Comparison of ENCODE assay signal across 19 cellular contexts in the genomic region with DNA sequence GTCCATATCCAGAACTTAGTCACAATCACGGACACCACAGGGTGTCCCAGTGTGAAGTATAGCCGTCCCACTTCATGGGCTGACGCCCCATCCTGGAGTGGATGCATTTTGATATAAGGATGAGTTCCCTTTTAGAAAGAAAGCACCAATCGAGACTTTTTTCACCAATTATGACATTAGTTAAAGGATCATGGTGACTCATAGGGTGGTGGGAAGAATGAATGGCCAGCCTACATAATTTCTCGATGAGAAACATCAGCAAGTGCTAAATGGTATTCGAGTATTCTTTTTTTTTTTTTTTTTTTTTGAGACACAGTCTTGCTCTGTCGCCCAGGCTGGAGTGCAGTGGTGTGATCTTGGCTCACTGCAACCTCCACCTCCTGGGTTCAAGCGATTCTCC. TPM values are rescaled to one million over a fixed set of nuclear protein-coding genes. Genes with fewer than 3 reads are reported as not detected.
DNase-seq lines count a peak whose midpoint lies in the region; ATAC-seq, FAIRE-seq and TF ChIP-seq lines count a peak whose summit lies in the region.
"Had no signal": no experiment of that assay in that cellular context is flagged by ENCODE, and none has a peak within 500 bp of the region (broad histone marks: within the 10 kb centered on the region; RNA-seq: fewer than 3 reads in every experiment).

No MANE protein-coding gene starts in this region.

- TF ChIP-seq CTCF in fibroblast of villous mesenchyme (IDR thresholded peaks at IDR 0.05; ENCODE audit: insufficient read depth, low read depth, low read length) = no peak

- DNase-seq in A172 (ENCODE audit: low spot score) = peak; percentile 67
- DNase-seq in H54 (ENCODE audit: insufficient read length, low spot score) = peak; percentile 29
- peak; percentile 27 for DNase-seq in amniotic epithelial cell (ENCODE audit: low read depth)
- DNase-seq in fibroblast of villous mesenchyme (ENCODE audit: low read depth) = peak; percentile 28
- DNase-seq in Right ventricle myocardium inferior (ENCODE audit: missing footprints) = no peak
- no peak for DNase-seq in HT-29 (ENCODE audit: low spot score)
- no peak for DNase-seq in activated gamma-delta T cell treated with Interleukin-2 at 50 U/mL for 16 hours
- no peak for DNase-seq in OCI-M1 (lab: John Stamatoyannopoulos, UW)
- DNase-seq: activated CD4-positive, alpha-beta memory T cell treated with anti-CD3 and anti-CD28 coated beads, Interleukin-2, amount 10 ng/mL, durations not matched to agents 7 days and 5 days; amygdala; MV-4-11; natural killer cell; retina; substantia nigra had no signal

- no peak for ATAC-seq in Right ventricle myocardium inferior
- ATAC-seq: HepG2 had no signal

- FAIRE-seq in H54 (lab: Jason Lieb, UNC) = no peak
- FAIRE-seq: A204.1, frontal cortex, GM18507, HepG2 had no signal

- no peak for TF ChIP-seq POLR2A in H54 (IDR thresholded peaks at IDR 0.05; ENCODE audit: low read depth, low read length)

- no peak overlapping the region for H3K4me3 ChIP-seq in fibroblast of villous mesenchyme (ENCODE audit: low read depth, low read length)
- H3K4me3 ChIP-seq: SJSA1 had no signal

- intact Hi-C loops in Right ventricle myocardium inferior (cut with DNase I) = no loop called here

RNA-seq across cellular contexts. Expression of a gene that starts 38.5 kb away (rescaled TPM):
- total RNA-seq in A172 (2014; rRNA removed; shearing (Covaris generic)) = 70.8 and 81.9 TPM in 2 replicates
- total RNA-seq in fibroblast of villous mesenchyme (24.2 and 28.5 TPM in 2 replicates), Right ventricle myocardium inferior (14.1 TPM)
- total RNA-seq in HT-29 (2014; rRNA removed; shearing (Covaris generic)) = 29.8 and 31.4 TPM in 2 replicates

Comparison
In these comparisons a context has a peak if more than half of its experiments do, and no peak if none do; other contexts are left out.
1. DNase-seq: peak in A172 (single experiment), H54 (single experiment), amniotic epithelial cell (single experiment) and fibroblast of villous mesenchyme (single experiment); none in Right ventricle myocardium inferior (single experiment), HT-29 (single experiment), activated gamma-delta T cell treated with Interleukin-2 at 50 U/mL for 16 hours (single experiment) and OCI-M1 (single experiment).